9 cellular contexts compared by ENCODE assay signal in genomic region chr1:180912211-180912800, GRCh38. TPM values are rescaled to one million over a fixed set of nuclear protein-coding genes. Genes with fewer than 3 reads are reported as not detected.
A peak's percentile ranks its signal among the peaks of the same experiment; 100 is the strongest.
DNase-seq lines count a peak whose midpoint lies in the region; ATAC-seq, FAIRE-seq and TF ChIP-seq lines count a peak whose summit lies in the region.
"Had no signal": no experiment of that assay in that cellular context is flagged by ENCODE, and none has a peak within 500 bp of the region (broad histone marks: within the 10 kb centered on the region; RNA-seq: fewer than 3 reads in every experiment).

No MANE protein-coding gene starts in this region.

- H3K9me3 ChIP-seq in A549 = no peaks in the 10 kb centered on the region
- H3K9me3 ChIP-seq in body of pancreas = no peaks in the 10 kb centered on the region

- no peaks in the 10 kb centered on the region for H3K36me3 Mint-ChIP-seq in stimulated activated effector memory CD8-positive, alpha-beta T cell treated with anti-CD3 and anti-CD28 coated beads, Interleukin-12 subunit alpha, Interleukin-12 subunit beta, amount 100 ng/mL, for 72 hours
- no peaks in the 10 kb centered on the region for H3K36me3 Mint-ChIP-seq in activated T-helper 17 cell treated with anti-CD3 and anti-CD28 coated beads, Interleukin-2, amount 50 U/mL, for 72 hours (ENCODE audit: low read depth)

- H3K36me3 ChIP-seq in body of pancreas (replicated peaks in 1 of 2; ENCODE audit: insufficient read depth in 1 of 2, low read depth in 2 of 2) = no peaks in the 10 kb centered on the region

- ATAC-seq in A549 = no peak
- peak; percentile 31 for ATAC-seq in body of pancreas
- peak; percentile 9 for ATAC-seq in stimulated activated effector memory CD8-positive, alpha-beta T cell treated with anti-CD3 and anti-CD28 coated beads, Interleukin-12 subunit alpha, Interleukin-12 subunit beta, amount 100 ng/mL, for 72 hours
- no peak for ATAC-seq in activated T-helper 17 cell treated with anti-CD3 and anti-CD28 coated beads, Interleukin-2, amount 50 U/mL, for 72 hours (replicated peaks)
- no peak for ATAC-seq in GM21786 (IDR thresholded peaks at IDR 0.05; ENCODE audit: unreplicated experiment)
- no peak for ATAC-seq in GM19467 (IDR thresholded peaks at IDR 0.05; ENCODE audit: unreplicated experiment)
- ATAC-seq: HCT116 had no signal

- WGBS in A549 (ENCODE audit: missing lambda C conversion rate) = 91% methylated on average over 49 of the region's 71 CpGs
- WGBS in body of pancreas, 2 donors = 0 to 10% methylated on average over 2 to 61 of the region's 71 CpGs

- peak overlapping the region; percentile 68 to 80 for H3K27ac ChIP-seq in A549
- peak overlapping the region in 3 of 4 donors; percentile 14 to 57 (median 52) for H3K27ac ChIP-seq in body of pancreas

- intact Hi-C loops in body of pancreas (cut with DNase I) = no loop called here

- peak overlapping the region; percentile 37 for H3K4me3 ChIP-seq in A549
- H3K4me3 ChIP-seq in body of pancreas = peak overlapping the region; percentile 3 to 25

- peaks cover 8% of the 10 kb centered on the region for H3K4me1 Mint-ChIP-seq in stimulated activated effector memory CD8-positive, alpha-beta T cell treated with anti-CD3 and anti-CD28 coated beads, Interleukin-12 subunit alpha, Interleukin-12 subunit beta, amount 100 ng/mL, for 72 hours
- no peaks in the 10 kb centered on the region for H3K4me1 Mint-ChIP-seq in activated T-helper 17 cell treated with anti-CD3 and anti-CD28 coated beads, Interleukin-2, amount 50 U/mL, for 72 hours

- peaks cover 0 to 12% of the 10 kb centered on the region in 2 donors for H3K27me3 ChIP-seq in body of pancreas

- H3K9me3 Mint-ChIP-seq in stimulated activated effector memory CD8-positive, alpha-beta T cell treated with anti-CD3 and anti-CD28 coated beads, Interleukin-12 subunit alpha, Interleukin-12 subunit beta, amount 100 ng/mL, for 72 hours = no peaks in the 10 kb centered on the region
- H3K9me3 Mint-ChIP-seq in activated T-helper 17 cell treated with anti-CD3 and anti-CD28 coated beads, Interleukin-2, amount 50 U/mL, for 72 hours = no peaks in the 10 kb centered on the region

- TF ChIP-seq CTCF in A549 (IDR thresholded peaks at IDR 0.05) = no peak
- TF ChIP-seq CTCF in body of pancreas (IDR thresholded peaks at IDR 0.05) = no peak

- CTCF ChIA-PET in A549 (lab: Yijun Ruan, JAX) = interaction anchor here (1.4 to 2.0 kb wide), 4 partner anchors 11 to 254 kb away, joined by 4 to 5 read pairs (median 4); no protein-coding TSS in a partner anchor

- DNase-seq in A549 (ENCODE audit: low read depth in 1 of 2, low spot score in 1 of 2) (no peak), H54 (ENCODE audit: insufficient read length, low spot score) (peak; percentile 52), body of pancreas (no peak), iris pigment epithelial cell (ENCODE audit: low read depth) (peak; percentile 43)
- no peak for DNase-seq in stimulated activated effector memory CD8-positive, alpha-beta T cell treated with anti-CD3 and anti-CD28 coated beads, Interleukin-12 subunit alpha, Interleukin-12 subunit beta, amount 100 ng/mL, for 72 hours (ENCODE audit: low spot score in 2 of 2)

- H3K4me2 ChIP-seq in A549 = peak overlapping the region; percentile 71

- H3K27ac Mint-ChIP-seq in stimulated activated effector memory CD8-positive, alpha-beta T cell treated with anti-CD3 and anti-CD28 coated beads, Interleukin-12 subunit alpha, Interleukin-12 subunit beta, amount 100 ng/mL, for 72 hours = no peak overlapping the region
- H3K27ac Mint-ChIP-seq in activated T-helper 17 cell treated with anti-CD3 and anti-CD28 coated beads, Interleukin-2, amount 50 U/mL, for 72 hours = no peak overlapping the region

- no peak for TF ChIP-seq EP300 in A549 (IDR thresholded peaks at IDR 0.05)

- POLR2A ChIA-PET in A549 (lab: Yijun Ruan, JAX) = no interaction called here

- peak overlapping the region; percentile 29 for H3K4me3 Mint-ChIP-seq in stimulated activated effector memory CD8-positive, alpha-beta T cell treated with anti-CD3 and anti-CD28 coated beads, Interleukin-12 subunit alpha, Interleukin-12 subunit beta, amount 100 ng/mL, for 72 hours
- H3K4me3 Mint-ChIP-seq in activated T-helper 17 cell treated with anti-CD3 and anti-CD28 coated beads, Interleukin-2, amount 50 U/mL, for 72 hours = no peak overlapping the region

- H3K4me1 ChIP-seq in A549 (peaks cover 10% of the 10 kb centered on the region; the same call in 2 of the 3 replicates), body of pancreas (peaks cover 20% of the 10 kb centered on the region)

- TF ChIP-seq RAD21 in A549 (conservative IDR thresholded peaks at IDR 0.05 in 1 of 2, IDR thresholded peaks at IDR 0.05 in 1 of 2) = no peak

- H3K27me3 Mint-ChIP-seq in activated T-helper 17 cell treated with anti-CD3 and anti-CD28 coated beads, Interleukin-2, amount 50 U/mL, for 72 hours = peaks cover 39% of the 10 kb centered on the region

- FAIRE-seq in A549 (lab: Jason Lieb, UNC) = no peak
- no peak for FAIRE-seq in H54 (lab: Jason Lieb, UNC)

- TF ChIP-seq POLR2A in A549 (IDR thresholded peaks at IDR 0.05; ENCODE audit: low read length) (no peak), H54 (IDR thresholded peaks at IDR 0.05; ENCODE audit: low read depth, low read length) (peak; percentile 48), body of pancreas (IDR thresholded peaks at IDR 0.05) (no peak)

TF ChIP-seq in A549, 52 proteins besides CTCF, POLR2A, EP300 and RAD21:
- no peak for TF ChIP-seq NR3C1 (IDR thresholded peaks at IDR 0.05)
- TF ChIP-seq JUNB (IDR thresholded peaks at IDR 0.05) = no peak
- TF ChIP-seq FOXS1 (CRISPR knock-in tag; IDR thresholded peaks at IDR 0.05) = no peak
- no peak for TF ChIP-seq HOXB13 (CRISPR knock-in tag; IDR thresholded peaks at IDR 0.05; ENCODE audit: low read depth)
- no peak for TF ChIP-seq HMGXB4 (CRISPR knock-in tag; IDR thresholded peaks at IDR 0.05; ENCODE audit: borderline replicate concordance)

RNA-seq across cellular contexts. Expression of gene KIAA1614, which starts 0.4 kb away (rescaled TPM):
- polyA plus RNA-seq in A549 (2011; rRNA removed) (0.25 and 0.30 TPM in 2 replicates), A549 (2017; fragmentation: RNase III; extraction: RNeasy Plus Mini Kit Qiagen cat#74134 plus additional on column Dnase treatment) (0.53 to 0.84 TPM (median 0.64 TPM) in 3 replicates)
- polyA plus RNA-seq in A549 (2012; cell fraction: cytosol; rRNA removed) = 0.35 and 0.44 TPM in 2 replicates
- polyA plus RNA-seq in A549 (2012; cell fraction: nucleus; rRNA removed) = 1.1 and 1.5 TPM in 2 replicates
- 0.45 and 0.58 TPM in 2 replicates for polyA minus RNA-seq in A549 (2011; rRNA and poly(A)+ RNA removed)
- total RNA-seq in body of pancreas = 1 to 10 TPM in 1 of 2 donors, under 1 TPM in 1; 0.52 to 4.3 TPM
- total RNA-seq in activated T-helper 17 cell treated with anti-CD3 and anti-CD28 coated beads, Interleukin-2, amount 50 U/mL, for 72 hours = under 1 TPM; 0.04 to 0.19 TPM

Comparison
In these comparisons a context has a peak if more than half of its experiments do, and no peak if none do; other contexts are left out.
1. ATAC-seq: peak in body of pancreas (single experiment) and stimulated activated effector memory CD8-positive, alpha-beta T cell treated with anti-CD3 and anti-CD28 coated beads, Interleukin-12 subunit alpha, Interleukin-12 subunit beta, amount 100 ng/mL, for 72 hours (single experiment); none in A549 (0 of 2), activated T-helper 17 cell treated with anti-CD3 and anti-CD28 coated beads, Interleukin-2, amount 50 U/mL, for 72 hours (single experiment), GM21786 (single experiment) and GM19467 (single experiment).
2. DNase-seq: peak in H54 (single experiment) and iris pigment epithelial cell (single experiment); none in A549 (0 of 2), body of pancreas (0 of 4) and stimulated activated effector memory CD8-positive, alpha-beta T cell treated with anti-CD3 and anti-CD28 coated beads, Interleukin-12 subunit alpha, Interleukin-12 subunit beta, amount 100 ng/mL, for 72 hours (0 of 2).